In genomic region chr1:68255301-68255700, GRCh38 we compare ENCODE assay signal across 17 cellular contexts.
"Had no signal": no experiment of that assay in that cellular context is flagged by ENCODE, and none has a peak within 500 bp of the region (broad histone marks: within the 10 kb centered on the region; RNA-seq: fewer than 3 reads in every experiment).

No MANE protein-coding gene starts in this region.

- H3K4me3 ChIP-seq: prostate gland, upper lobe of left lung had no signal

- ATAC-seq: foreskin keratinocyte, natural killer cell, T-helper 17 cell had no signal

- H3K36me3 ChIP-seq: prostate gland, upper lobe of left lung had no signal

- DNase-seq: activated CD4-positive, alpha-beta T cell treated with anti-CD3 and anti-CD28 coated beads, Interleukin-2, amount 50 U/mL, for 1 hour; activated effector memory CD4-positive, alpha-beta T cell treated with Interleukin-2 at 50 U/mL for 16 hours; activated T-cell treated with anti-CD3 and anti-CD28 coated beads, Interleukin-2, amount 50 U/mL, for 1 hour; amygdala; erythroblast; foreskin keratinocyte; head of caudate nucleus; natural killer cell; occipital lobe; stimulated activated CD4-positive, alpha-beta T cell treated with anti-CD3 and anti-CD28 coated beads, Interleukin-4, amount 100 ng/mL, for 1 hour; T-helper 17 cell; upper lobe of left lung had no signal

- H3K4me1 ChIP-seq: foreskin keratinocyte, prostate gland, upper lobe of left lung had no signal

- H3K27me3 Mint-ChIP-seq: activated naive CD4-positive, alpha-beta T cell treated with anti-CD3 and anti-CD28 coated beads, Interleukin-2, amount 50 U/mL, for 24 hours; dendritic cell treated with granulocyte-macrophage colony-stimulating factor and Interleukin-4, amounts not matched to agents 40 ng/mL and 50 ng/mL, for 4 days; stimulated activated naive CD8-positive, alpha-beta T cell treated with anti-CD3 and anti-CD28 coated beads, Interleukin-15, Interleukin-2, amounts not matched to agents 100 ng/mL and 50 ng/mL, for 24 hours; T-helper 17 cell had no signal

- H3K27ac ChIP-seq: foreskin keratinocyte, prostate gland, upper lobe of left lung had no signal

- H3K27me3 ChIP-seq: foreskin keratinocyte, upper lobe of left lung had no signal

- H3K9me3 ChIP-seq: prostate gland, upper lobe of left lung had no signal

- H3K27ac Mint-ChIP-seq: activated naive CD4-positive, alpha-beta T cell treated with anti-CD3 and anti-CD28 coated beads, Interleukin-2, amount 50 U/mL, for 24 hours; brain; dendritic cell treated with granulocyte-macrophage colony-stimulating factor and Interleukin-4, amounts not matched to agents 40 ng/mL and 50 ng/mL, for 4 days; natural killer cell; stimulated activated naive CD8-positive, alpha-beta T cell treated with anti-CD3 and anti-CD28 coated beads, Interleukin-15, Interleukin-2, amounts not matched to agents 100 ng/mL and 50 ng/mL, for 24 hours; T-helper 17 cell had no signal

- H3K36me3 Mint-ChIP-seq: activated naive CD4-positive, alpha-beta T cell treated with anti-CD3 and anti-CD28 coated beads, Interleukin-2, amount 50 U/mL, for 24 hours; brain; natural killer cell had no signal

- H3K4me3 Mint-ChIP-seq: activated naive CD4-positive, alpha-beta T cell treated with anti-CD3 and anti-CD28 coated beads, Interleukin-2, amount 50 U/mL, for 24 hours; brain; dendritic cell treated with granulocyte-macrophage colony-stimulating factor and Interleukin-4, amounts not matched to agents 40 ng/mL and 50 ng/mL, for 4 days; natural killer cell; stimulated activated naive CD8-positive, alpha-beta T cell treated with anti-CD3 and anti-CD28 coated beads, Interleukin-15, Interleukin-2, amounts not matched to agents 100 ng/mL and 50 ng/mL, for 24 hours; T-helper 17 cell had no signal

- H3K4me1 Mint-ChIP-seq: activated naive CD4-positive, alpha-beta T cell treated with anti-CD3 and anti-CD28 coated beads, Interleukin-2, amount 50 U/mL, for 24 hours; brain; natural killer cell; T-helper 17 cell had no signal
